In the genomic region with DNA sequence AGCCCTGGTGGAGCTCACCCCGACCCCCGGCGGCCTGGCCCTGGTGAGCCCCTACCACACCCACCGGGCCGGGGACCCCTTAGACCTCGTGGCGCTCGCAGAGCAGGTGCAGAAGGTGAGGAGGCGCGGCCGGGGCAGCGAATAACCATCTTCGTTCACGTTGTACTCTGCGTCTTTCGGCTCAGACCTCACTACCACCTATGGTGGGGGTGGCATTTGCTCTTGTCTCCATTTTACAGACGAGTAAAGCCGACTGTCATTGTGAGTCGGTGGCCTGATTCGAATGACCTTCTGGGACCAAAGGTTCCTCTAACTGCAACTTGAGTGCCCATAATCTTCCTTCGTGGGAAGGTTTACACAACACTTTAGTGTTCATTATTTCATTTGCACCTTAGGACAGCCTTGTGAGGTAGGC, we compare ENCODE assay signal across 8 cellular contexts.
DNase-seq lines count a peak whose midpoint lies in the region; ATAC-seq and TF ChIP-seq lines count a peak whose summit lies in the region.

No MANE protein-coding gene starts in this region.

- peaks cover 7% of the 10 kb centered on the region for H3K36me3 ChIP-seq in RWPE2 (ENCODE audit: low read depth)

- TF ChIP-seq CTCF in RWPE2 (IDR thresholded peaks at IDR 0.05; ENCODE audit: poor library complexity, severe bottlenecking) (no peak), fibroblast of pulmonary artery (IDR thresholded peaks at IDR 0.05; ENCODE audit: low read length, missing control alignments) (no peak)

- DNase-seq in SIG-M5 treated with dmso at 0.1 percent for 504 hours (lab: John Stamatoyannopoulos, UW; ENCODE audit: unreplicated experiment) (peak; percentile 27), SIG-M5 (lab: John Stamatoyannopoulos, UW) (no peak), RWPE2 (ENCODE audit: low spot score) (no peak), fibroblast of pulmonary artery (ENCODE audit: low read depth) (no peak), pons (ENCODE audit: low spot score) (peak; percentile 28), NOMO-1 treated with DMSO at 0.1 percent for 48 hours (lab: John Stamatoyannopoulos, UW; ENCODE audit: unreplicated experiment) (no peak)
- DNase-seq in stimulated activated CD4-positive, alpha-beta T cell treated with anti-CD3 and anti-CD28 coated beads, Interleukin-4, amount 100 ng/mL, for 4 hours = no peak

- peak; percentile 24 for ATAC-seq in HG02852 (IDR thresholded peaks at IDR 0.05; ENCODE audit: unreplicated experiment)
- ATAC-seq in RWPE2 (ENCODE audit: low read depth) = peak; percentile 15

- no peaks in the 10 kb centered on the region for H3K9me3 ChIP-seq in RWPE2 (ENCODE audit: severe bottlenecking)

- H3K27ac ChIP-seq in RWPE2 (ENCODE audit: poor library complexity, severe bottlenecking) = no peak overlapping the region

- H3K4me1 ChIP-seq in RWPE2 (ENCODE audit: insufficient read depth, poor library complexity, severe bottlenecking) = peaks cover 4% of the 10 kb centered on the region

- no peaks in the 10 kb centered on the region for H3K27me3 ChIP-seq in RWPE2 (ENCODE audit: insufficient read depth, poor library complexity, severe bottlenecking)

- H3K4me3 ChIP-seq in RWPE2 (ENCODE audit: severe bottlenecking) (peak overlapping the region; percentile 83), fibroblast of pulmonary artery (replicated peaks; ENCODE audit: low read depth, low read length) (peak overlapping the region; percentile 94)

Comparison
In these comparisons a context has a peak if more than half of its experiments do, and no peak if none do; other contexts are left out.
1. DNase-seq: peak in SIG-M5 treated with dmso at 0.1 percent for 504 hours (single experiment) and pons (single experiment); none in SIG-M5 (single experiment), RWPE2 (single experiment), fibroblast of pulmonary artery (single experiment), stimulated activated CD4-positive, alpha-beta T cell treated with anti-CD3 and anti-CD28 coated beads, Interleukin-4, amount 100 ng/mL, for 4 hours (0 of 2) and NOMO-1 treated with DMSO at 0.1 percent for 48 hours (single experiment).